8 cellular contexts compared by ENCODE assay signal in the genomic region with DNA sequence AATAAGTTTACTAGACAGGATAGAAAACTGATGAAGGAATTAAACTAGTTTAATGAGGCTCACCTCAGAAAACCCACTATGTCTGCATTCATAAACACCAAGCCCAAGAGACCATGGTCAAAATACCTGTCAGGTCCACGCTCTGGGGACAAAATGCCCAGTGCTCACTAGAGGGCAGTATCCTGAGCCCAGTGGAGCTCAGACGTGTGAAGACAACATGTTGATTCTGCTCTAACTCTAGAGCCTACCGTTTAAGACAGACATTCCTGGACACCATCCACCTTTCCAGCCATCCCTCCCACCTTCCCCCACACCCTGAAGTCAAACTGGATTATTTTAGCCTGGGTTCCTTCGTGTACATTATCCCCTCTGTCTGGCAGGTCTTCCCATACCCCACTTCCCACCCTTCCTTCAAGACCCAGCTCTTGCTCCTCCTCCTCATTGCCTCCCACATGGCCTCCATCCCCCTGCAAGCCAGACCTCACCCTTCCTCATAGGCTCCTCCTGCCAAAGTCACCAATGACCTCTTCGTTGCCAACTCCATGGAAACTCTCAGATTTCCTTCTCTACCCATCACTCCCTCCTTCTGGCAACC.
A peak's percentile ranks its signal among the peaks of the same experiment; 100 is the strongest.
DNase-seq lines count a peak whose midpoint lies in the region; ATAC-seq, FAIRE-seq and TF ChIP-seq lines count a peak whose summit lies in the region.

No MANE protein-coding gene starts in this region.

- no peak overlapping the region for H3K4me3 Mint-ChIP-seq in MCF 10A (ENCODE audit: unreplicated experiment)

- no peaks in the 10 kb centered on the region for H3K9me3 Mint-ChIP-seq in MCF 10A (ENCODE audit: unreplicated experiment)

- no peaks in the 10 kb centered on the region for H3K36me3 ChIP-seq in breast epithelium
- H3K36me3 ChIP-seq in left lung: no peaks in the 10 kb centered on the region

- H3K27me3 ChIP-seq in breast epithelium (no peaks in the 10 kb centered on the region), left lung (no peaks in the 10 kb centered on the region)

- POLR2A ChIA-PET in MCF 10A (lab: Yijun Ruan, JAX): interaction anchor here (0.6 to 1.1 kb wide), 2 partner anchors 10 to 12 kb away, joined by 3 read pairs; no protein-coding TSS in a partner anchor

- no TSS peak for BruUV-seq in MCF 10A (replicated peaks; lab: Mats Ljungman, UMichigan)

- no peak overlapping the region for H3K27ac Mint-ChIP-seq in MCF 10A (ENCODE audit: low read depth, unreplicated experiment)

- H3K36me3 Mint-ChIP-seq in MCF 10A (ENCODE audit: insufficient read depth, unreplicated experiment): no peaks in the 10 kb centered on the region

- CTCF ChIA-PET in MCF 10A (lab: Yijun Ruan, JAX): interaction anchor here (0.7 to 2.3 kb wide), 6 partner anchors 11 to 331 kb away, joined by 3 to 12 read pairs (median 4); no protein-coding TSS in a partner anchor

- peak; percentile 93 for ATAC-seq in left lung
- ATAC-seq in HG03196 (IDR thresholded peaks at IDR 0.05; ENCODE audit: unreplicated experiment): no peak

- intact Hi-C loops in MCF 10A (cut with micrococcal nuclease): loop anchor here (5.0 kb wide), 1 partner anchor 113 kb away; no protein-coding TSS in a partner anchor
- intact Hi-C loops in breast epithelium (cut with DNase I; ENCODE audit: low total_unique reads): no loop called here
- intact Hi-C loops in left lung (cut with DNase I): no loop called here

- H3K4me1 ChIP-seq in breast epithelium (no peaks in the 10 kb centered on the region), left lung (no peaks in the 10 kb centered on the region)

- TF ChIP-seq CTCF in MCF 10A (IDR thresholded peaks at IDR 0.05; ENCODE audit: unreplicated experiment) (peak; percentile 41), breast epithelium (IDR thresholded peaks at IDR 0.05) (no peak), NB4 (IDR thresholded peaks at IDR 0.05; ENCODE audit: low read depth, low read length) (peak; percentile 67), astrocyte of the cerebellum (IDR thresholded peaks at IDR 0.05; ENCODE audit: low read depth, low read length, missing control alignments) (peak; percentile 67), left lung (IDR thresholded peaks at IDR 0.05) (peak in 1 of 2 donors; percentile 33)

- in situ Hi-C loops in astrocyte of the cerebellum (cut with HindIII; ENCODE audit: low sequenced_read_pairs): no loop called here

- H3K4me3 ChIP-seq in breast epithelium (no peak overlapping the region), NB4 (ENCODE audit: low read depth, low read length) (no peak overlapping the region), astrocyte of the cerebellum (ENCODE audit: low read depth, low read length) (no peak overlapping the region), left lung (no peak overlapping the region)

- H3K27ac ChIP-seq in breast epithelium: no peak overlapping the region
- H3K27ac ChIP-seq in left lung: no peak overlapping the region

- peaks cover 25% of the 10 kb centered on the region for H3K27me3 Mint-ChIP-seq in MCF 10A (ENCODE audit: insufficient read depth, unreplicated experiment)

- TF ChIP-seq POLR2A in breast epithelium (IDR thresholded peaks at IDR 0.05) (no peak), NB4 (IDR thresholded peaks at IDR 0.05; ENCODE audit: extremely low read depth, insufficient read length) (no peak)

- no peaks in the 10 kb centered on the region for H3K9me3 ChIP-seq in breast epithelium
- no peaks in the 10 kb centered on the region for H3K9me3 ChIP-seq in left lung

- no peak for FAIRE-seq in frontal cortex (lab: Jason Lieb, UNC)

- H3K4me1 Mint-ChIP-seq in MCF 10A (ENCODE audit: insufficient read depth, unreplicated experiment): peaks cover 16% of the 10 kb centered on the region

- DNase-seq in MCF 10A (ENCODE audit: unreplicated experiment) (peak; percentile 61), breast epithelium (ENCODE audit: low spot score in 2 of 2) (no peak), NB4 (ENCODE audit: low read depth) (peak; percentile 31), astrocyte of the cerebellum (ENCODE audit: low read depth) (no peak), left lung (no peak), cerebellum (ENCODE audit: low spot score) (no peak), frontal cortex (ENCODE audit: low spot score in 2 of 2) (no peak)

Comparison
In these comparisons a context has a peak if more than half of its experiments do, and no peak if none do; other contexts are left out.
1. DNase-seq: peak in MCF 10A (single experiment) and NB4 (single experiment); none in breast epithelium (0 of 2), astrocyte of the cerebellum (single experiment), left lung (0 of 2), cerebellum (single experiment) and frontal cortex (0 of 2).
2. CTCF ChIP-seq: peak in MCF 10A (single experiment), NB4 (single experiment) and astrocyte of the cerebellum (single experiment); none in breast epithelium (0 of 3).